9 cellular contexts compared by ENCODE assay signal in genomic region chr18:658947-659533, GRCh38. TPM values are rescaled to one million over a fixed set of nuclear protein-coding genes. Genes with fewer than 3 reads are reported as not detected.
DNase-seq lines count a peak whose midpoint lies in the region; ATAC-seq and TF ChIP-seq lines count a peak whose summit lies in the region.
"Had no signal": no experiment of that assay in that cellular context is flagged by ENCODE, and none has a peak within 500 bp of the region (broad histone marks: within the 10 kb centered on the region; RNA-seq: fewer than 3 reads in every experiment).

No MANE protein-coding gene starts in this region.

- intact Hi-C loops in CD14-positive monocyte (cut with micrococcal nuclease) (no loop called here), upper lobe of right lung (cut with DNase I) (no loop called here)

- ATAC-seq in natural killer cell treated with Interleukin-12 subunit alpha and Interleukin-12 subunit beta and Interleukin-15 and Interleukin-18, amount 100 ng/mL, for 72 hours, result no peak
- ATAC-seq in HG02610 (IDR thresholded peaks at IDR 0.05; ENCODE audit: unreplicated experiment) (no peak), upper lobe of right lung (no peak)

- H3K9me3 Mint-ChIP-seq in CD14-positive monocyte, result peaks cover 0 to 9% (median 2%) of the 10 kb centered on the region in 7 donors
- H3K9me3 Mint-ChIP-seq in natural killer cell treated with Interleukin-12 subunit alpha and Interleukin-12 subunit beta and Interleukin-15 and Interleukin-18, amount 100 ng/mL, for 72 hours, result peaks cover 3% of the 10 kb centered on the region

- no peaks in the 10 kb centered on the region for H3K4me1 ChIP-seq in upper lobe of right lung

- H3K36me3 ChIP-seq in KOPT-K1 (ENCODE audit: insufficient read depth, low read length), result peaks cover 44% of the 10 kb centered on the region
- H3K36me3 ChIP-seq in upper lobe of right lung, result no peaks in the 10 kb centered on the region

- H3K4me3 ChIP-seq in cardiac fibroblast (replicated peaks in 1 of 2; ENCODE audit: low read depth in 2 of 2, low read length in 2 of 2) (peak overlapping the region; percentile 83 to 95), upper lobe of right lung (no peak overlapping the region)

- H3K27ac ChIP-seq in KOPT-K1 (ENCODE audit: low read depth, low read length, poor library complexity, severe bottlenecking), result peak overlapping the region; percentile 100
- H3K27ac ChIP-seq in upper lobe of right lung, result no peak overlapping the region

- no peak for DNase-seq in CD14-positive monocyte (ENCODE audit: low spot score)
- DNase-seq in cardiac fibroblast (ENCODE audit: low read depth in 2 of 2), result no peak
- no peak for DNase-seq in natural killer cell treated with Interleukin-12 subunit alpha and Interleukin-12 subunit beta and Interleukin-15 and Interleukin-18, amount 100 ng/mL, for 72 hours (ENCODE audit: low spot score)
- no peak for DNase-seq in upper lobe of right lung
- DNase-seq in iPS-NIHi7 (ENCODE audit: extremely low spot score), result no peak
- no peak for DNase-seq in glomerular visceral epithelial cell (ENCODE audit: extremely low spot score)
- DNase-seq: SIG-M5 had no signal

- H3K4me3 Mint-ChIP-seq in CD14-positive monocyte, result peak overlapping the region; percentile 91 to 95
- H3K4me3 Mint-ChIP-seq in natural killer cell treated with Interleukin-12 subunit alpha and Interleukin-12 subunit beta and Interleukin-15 and Interleukin-18, amount 100 ng/mL, for 72 hours, result peak overlapping the region; percentile 82

- H3K27me3 ChIP-seq in upper lobe of right lung, result peaks cover 18% of the 10 kb centered on the region

- no peak overlapping the region for H3K27ac Mint-ChIP-seq in CD14-positive monocyte
- peak overlapping the region; percentile 61 to 66 for H3K27ac Mint-ChIP-seq in natural killer cell treated with Interleukin-12 subunit alpha and Interleukin-12 subunit beta and Interleukin-15 and Interleukin-18, amount 100 ng/mL, for 72 hours

- H3K9me3 ChIP-seq in KOPT-K1 (ENCODE audit: insufficient read depth, low read length, poor library complexity, severe bottlenecking) (peaks cover 31% of the 10 kb centered on the region), upper lobe of right lung (no peaks in the 10 kb centered on the region)

- TF ChIP-seq CTCF in CD14-positive monocyte (IDR thresholded peaks at IDR 0.05) (no peak), cardiac fibroblast (IDR thresholded peaks at IDR 0.05; ENCODE audit: low read depth, low read length) (no peak), upper lobe of right lung (IDR thresholded peaks at IDR 0.05) (no peak)

- peaks cover 23 to 30% of the 10 kb centered on the region in 2 donors for H3K36me3 Mint-ChIP-seq in CD14-positive monocyte
- peaks cover 18% of the 10 kb centered on the region for H3K36me3 Mint-ChIP-seq in natural killer cell treated with Interleukin-12 subunit alpha and Interleukin-12 subunit beta and Interleukin-15 and Interleukin-18, amount 100 ng/mL, for 72 hours

- peaks cover 33% of the 10 kb centered on the region for H3K4me1 Mint-ChIP-seq in CD14-positive monocyte
- H3K4me1 Mint-ChIP-seq in natural killer cell treated with Interleukin-12 subunit alpha and Interleukin-12 subunit beta and Interleukin-15 and Interleukin-18, amount 100 ng/mL, for 72 hours (ENCODE audit: low read depth in 2 of 2), result peaks cover 17 to 20% of the 10 kb centered on the region in 2 donors

- H3K27me3 Mint-ChIP-seq in CD14-positive monocyte (ENCODE audit: low read depth in 3 of 3), result peaks cover 14 to 20% (median 16%) of the 10 kb centered on the region in 3 donors
- H3K27me3 Mint-ChIP-seq in natural killer cell treated with Interleukin-12 subunit alpha and Interleukin-12 subunit beta and Interleukin-15 and Interleukin-18, amount 100 ng/mL, for 72 hours, result peaks cover 0 to 4% of the 10 kb centered on the region in 2 donors

RNA-seq across cellular contexts. Expression of gene TYMS, which starts 1.6 kb away (rescaled TPM):
- not detected for polyA plus RNA-seq in CD14-positive monocyte
- total RNA-seq in natural killer cell treated with Interleukin-12 subunit alpha and Interleukin-12 subunit beta and Interleukin-15 and Interleukin-18, amount 100 ng/mL, for 72 hours, result 100 to 1,000 TPM; 180 to 276 TPM
- 4.6 TPM for total RNA-seq in upper lobe of right lung

RNA-seq across cellular contexts. Expression of gene ENOSF1, which starts 53.4 kb away (rescaled TPM):
- 1 to 10 TPM; 2.2 to 2.3 TPM for polyA plus RNA-seq in CD14-positive monocyte
- 100 to 1,000 TPM in 1 of 2 donors, 10 to 100 TPM in 1; 48.7 to 187 TPM for total RNA-seq in natural killer cell treated with Interleukin-12 subunit alpha and Interleukin-12 subunit beta and Interleukin-15 and Interleukin-18, amount 100 ng/mL, for 72 hours
- 96.2 TPM for total RNA-seq in upper lobe of right lung

Comparison
In these comparisons a context has a peak if more than half of its experiments do, and no peak if none do; other contexts are left out.
1. H3K27ac Mint-ChIP-seq: peak in natural killer cell treated with Interleukin-12 subunit alpha and Interleukin-12 subunit beta and Interleukin-15 and Interleukin-18, amount 100 ng/mL, for 72 hours (2 of 2); none in CD14-positive monocyte (0 of 7).
2. RNA of gene TYMS, which starts 1.6 kb away (total RNA-seq): 180 to 276 TPM in natural killer cell treated with Interleukin-12 subunit alpha and Interleukin-12 subunit beta and Interleukin-15 and Interleukin-18, amount 100 ng/mL, for 72 hours; 4.6 TPM in upper lobe of right lung (single experiment); every median in the first group is over 10 times any median in the second.